In genomic region chr10:6473430-6473829, GRCh38 we compare ENCODE assay signal across 1 cellular context.
TF ChIP-seq lines count a peak whose summit lies in the region.

No MANE protein-coding gene starts in this region.

TF ChIP-seq in K562, 482 proteins besides CTCF, POLR2A, EP300 and RAD21 (continued from another document and continues in another):
- TF ChIP-seq RREB1 (CRISPR knock-in tag; IDR thresholded peaks at IDR 0.05) (no peak), CAMTA2 (CRISPR knock-in tag; conservative IDR thresholded peaks at IDR 0.05) (no peak), ARID1B (IDR thresholded peaks at IDR 0.05) (peak; percentile 97), ZNF778 (CRISPR knock-in tag; IDR thresholded peaks at IDR 0.05) (no peak), CCNT2 (IDR thresholded peaks at IDR 0.05; ENCODE audit: borderline replicate concordance, extremely low read depth, insufficient read length, low read depth, low read length) (peak; percentile 83), FOXA1 (IDR thresholded peaks at IDR 0.05; ENCODE audit: borderline replicate concordance) (no peak), TOE1 (IDR thresholded peaks at IDR 0.05; ENCODE audit: borderline replicate concordance) (no peak; the same call in 1 of the 2 replicates), TOE1 (CRISPR knock-in tag; IDR thresholded peaks at IDR 0.05; ENCODE audit: borderline replicate concordance, low read depth) (no peak), ZBTB1 (CRISPR knock-in tag; IDR thresholded peaks at IDR 0.05; ENCODE audit: borderline replicate concordance, low read depth) (no peak), IRF9 (tag; IDR thresholded peaks at IDR 0.05) (no peak), SMARCB1 (IDR thresholded peaks at IDR 0.05; ENCODE audit: insufficient read length, low read depth) (no peak), NR0B1 (IDR thresholded peaks at IDR 0.05; ENCODE audit: partially characterized antibody) (no peak), KAT7 (CRISPR knock-in tag; IDR thresholded peaks at IDR 0.05; ENCODE audit: borderline replicate concordance) (no peak), HOXB6 (CRISPR knock-in tag; IDR thresholded peaks at IDR 0.05; ENCODE audit: borderline replicate concordance) (no peak), ZNF766 (CRISPR knock-in tag; conservative IDR thresholded peaks at IDR 0.05) (peak; percentile 31), RERE (CRISPR knock-in tag; IDR thresholded peaks at IDR 0.05; ENCODE audit: borderline replicate concordance) (no peak), SREBF2 (CRISPR knock-in tag; IDR thresholded peaks at IDR 0.05) (no peak), ZNF354B (CRISPR knock-in tag; IDR thresholded peaks at IDR 0.05) (no peak), STAG1 (CRISPR knock-in tag; IDR thresholded peaks at IDR 0.05; ENCODE audit: borderline replicate concordance) (no peak), ZBED1 (IDR thresholded peaks at IDR 0.05) (peak; percentile 39; the same call in 1 of the 2 replicates), MCM3 (IDR thresholded peaks at IDR 0.05) (no peak), ZNF830 (CRISPR knock-in tag; IDR thresholded peaks at IDR 0.05) (no peak), ASH1L (IDR thresholded peaks at IDR 0.05; ENCODE audit: borderline replicate concordance, low read depth, partially characterized antibody) (no peak), NUFIP1 (IDR thresholded peaks at IDR 0.05; ENCODE audit: partially characterized antibody) (no peak), ZNF445 (CRISPR knock-in tag; IDR thresholded peaks at IDR 0.05; ENCODE audit: low read depth) (no peak), REST (CRISPR knock-in tag; IDR thresholded peaks at IDR 0.05; ENCODE audit: low read depth) (no peak), SRSF9 (IDR thresholded peaks at IDR 0.05; ENCODE audit: borderline replicate concordance, low read depth, low read length) (no peak), MYNN (IDR thresholded peaks at IDR 0.05) (0 out of 2 replicates have a peak, but pooled peaks have one; percentile 49), MYNN (CRISPR knock-in tag; IDR thresholded peaks at IDR 0.05) (no peak), PREB (CRISPR knock-in tag; IDR thresholded peaks at IDR 0.05) (no peak), ATF2 (CRISPR knock-in tag; IDR thresholded peaks at IDR 0.05) (no peak), MIER1 (IDR thresholded peaks at IDR 0.05; ENCODE audit: low read depth) (no peak), NKRF (IDR thresholded peaks at IDR 0.05; ENCODE audit: borderline replicate concordance) (no peak), ZNF561 (CRISPR knock-in tag; conservative IDR thresholded peaks at IDR 0.05) (no peak), SIN3B (IDR thresholded peaks at IDR 0.05; ENCODE audit: low read depth) (no peak), ZNF175 (CRISPR knock-in tag; IDR thresholded peaks at IDR 0.05; ENCODE audit: low read depth) (no peak), SAFB (IDR thresholded peaks at IDR 0.05; ENCODE audit: borderline replicate concordance, low read depth, low read length) (no peak), FOXP1 (CRISPR knock-in tag; IDR thresholded peaks at IDR 0.05) (no peak), TCFL5 (CRISPR knock-in tag; conservative IDR thresholded peaks at IDR 0.05) (no peak), ATF7 (IDR thresholded peaks at IDR 0.05) (0 out of 2 replicates have a peak, but pooled peaks have one; percentile 41)
